8 cellular contexts compared by ENCODE assay signal in the genomic region with DNA sequence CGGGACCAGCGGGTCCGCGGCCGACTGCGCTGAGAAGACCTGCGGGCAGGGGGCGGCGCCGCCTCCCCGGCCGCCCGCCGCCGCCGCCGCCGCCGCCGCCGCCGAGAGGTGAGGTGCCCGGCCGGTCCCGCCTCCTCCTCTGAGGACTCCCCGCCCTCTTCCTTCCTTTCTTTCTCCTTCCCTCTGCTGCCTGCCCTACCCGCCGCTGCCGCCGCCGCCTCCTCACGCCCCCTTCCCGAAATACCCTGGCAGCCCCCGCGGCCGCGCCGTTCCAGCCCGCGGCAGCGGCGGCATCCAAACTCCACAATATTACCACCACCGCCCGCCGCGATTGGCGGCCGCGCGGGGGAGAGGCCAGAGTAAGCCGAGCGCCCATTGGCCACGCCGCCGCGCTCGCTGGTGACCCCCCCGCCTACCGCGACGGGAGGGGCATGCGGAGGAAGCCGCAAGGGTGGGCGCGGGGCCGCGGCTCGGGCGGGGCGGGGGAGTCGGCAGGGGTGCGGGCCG.
DNase-seq lines count a peak whose midpoint lies in the region; ATAC-seq and TF ChIP-seq lines count a peak whose summit lies in the region.

No MANE protein-coding gene starts in this region.

- peaks cover under 1% of the 10 kb centered on the region for H3K9me3 Mint-ChIP-seq in activated naive CD8-positive, alpha-beta T cell treated with anti-CD3 and anti-CD28 coated beads for 36 hours

- peaks cover 15% of the 10 kb centered on the region for H3K79me2 ChIP-seq in parathyroid adenoma

- H3K4me1 ChIP-seq in parathyroid adenoma (peaks cover 5% of the 10 kb centered on the region), thyroid gland (peaks cover 7 to 14% of the 10 kb centered on the region in 2 donors)

- DNase-seq in GM10266 (ENCODE audit: extremely low spot score), result peak; percentile 95
- DNase-seq in HFF-Myc (ENCODE audit: extremely low read depth, low read depth), result peak; percentile 32
- DNase-seq in MV-4-11 (lab: John Stamatoyannopoulos, UW), result peak; percentile 51
- peak; percentile 63 for DNase-seq in SKM-1 (lab: John Stamatoyannopoulos, UW; ENCODE audit: unreplicated experiment)
- DNase-seq in activated naive CD8-positive, alpha-beta T cell treated with anti-CD3 and anti-CD28 coated beads for 36 hours, result peak; percentile 85
- DNase-seq in Right ventricle myocardium superior, result peak; percentile 92
- peak; percentile 90 for DNase-seq in thyroid gland

- H3K4me1 Mint-ChIP-seq in activated naive CD8-positive, alpha-beta T cell treated with anti-CD3 and anti-CD28 coated beads for 36 hours, result peaks cover 35% of the 10 kb centered on the region

- TF ChIP-seq CTCF in GM10266 (IDR thresholded peaks at IDR 0.05; ENCODE audit: control insufficient read depth, insufficient read depth, low read depth, missing control alignments) (no peak), HFF-Myc (IDR thresholded peaks at IDR 0.05; ENCODE audit: low read depth, low read length, missing control alignments) (no peak), parathyroid adenoma (IDR thresholded peaks at IDR 0.05) (no peak), thyroid gland (IDR thresholded peaks at IDR 0.05) (peak in 2 of 6 experiments; percentile 26 to 27)

- H3K4me2 ChIP-seq in parathyroid adenoma (ENCODE audit: low read length), result peak overlapping the region; percentile 77

- ATAC-seq in Right ventricle myocardium superior (ENCODE audit: poor library complexity), result peak; percentile 96

- 0 to 1% methylated on average over 19 to 24 of the region's 73 CpGs for WGBS in thyroid gland, 2 donors

- no peaks in the 10 kb centered on the region for H3K36me3 ChIP-seq in parathyroid adenoma (ENCODE audit: control insufficient read depth, insufficient read depth, low read length)
- no peaks in the 10 kb centered on the region for H3K36me3 ChIP-seq in thyroid gland

- TF ChIP-seq POLR2A in thyroid gland (IDR thresholded peaks at IDR 0.05), result peak in 1 of 2 donors; percentile 86

- peaks cover 16% of the 10 kb centered on the region for H3K36me3 Mint-ChIP-seq in activated naive CD8-positive, alpha-beta T cell treated with anti-CD3 and anti-CD28 coated beads for 36 hours

- H3K4me3 Mint-ChIP-seq in activated naive CD8-positive, alpha-beta T cell treated with anti-CD3 and anti-CD28 coated beads for 36 hours, result peak overlapping the region; percentile 98

- peak overlapping the region; percentile 49 for H3K27ac ChIP-seq in parathyroid adenoma
- peak overlapping the region; percentile 79 to 87 (median 81) for H3K27ac ChIP-seq in thyroid gland

- intact Hi-C loops in Right ventricle myocardium superior (cut with DNase I) (no loop called here), thyroid gland (cut with DNase I) (no loop called here)

- H3K27me3 ChIP-seq in parathyroid adenoma (ENCODE audit: control insufficient read depth, insufficient read depth, low read length) (no peaks in the 10 kb centered on the region), thyroid gland (no peaks in the 10 kb centered on the region)

- H2AFZ ChIP-seq in parathyroid adenoma, result peak overlapping the region; percentile 94

- no peaks in the 10 kb centered on the region for H3K9me3 ChIP-seq in parathyroid adenoma (ENCODE audit: control insufficient read depth, low read length)
- H3K9me3 ChIP-seq in thyroid gland, result no peaks in the 10 kb centered on the region

- no peaks in the 10 kb centered on the region for H3K27me3 Mint-ChIP-seq in activated naive CD8-positive, alpha-beta T cell treated with anti-CD3 and anti-CD28 coated beads for 36 hours

- peak overlapping the region; percentile 80 for H3K4me3 ChIP-seq in HFF-Myc (replicated peaks; ENCODE audit: low read depth, low read length)
- H3K4me3 ChIP-seq in parathyroid adenoma (ENCODE audit: low read depth, low read length), result peak overlapping the region; percentile 74
- H3K4me3 ChIP-seq in thyroid gland (replicated peaks in 1 of 3), result peak overlapping the region; percentile 59 to 92 (median 68)

- H3K9ac ChIP-seq in parathyroid adenoma, result no peak overlapping the region

- peak overlapping the region; percentile 98 for H3K27ac Mint-ChIP-seq in activated naive CD8-positive, alpha-beta T cell treated with anti-CD3 and anti-CD28 coated beads for 36 hours

Comparison
In these comparisons a context has a peak if more than half of its experiments do, and no peak if none do; other contexts are left out.
1. Peak in every context shown above with its lines: DNase-seq, ATAC-seq, H3K4me3 ChIP-seq and H3K27ac ChIP-seq.
2. DNase-seq: peak in every context shown above with its lines; median percentile 95 in GM10266; 92 in Right ventricle myocardium superior; 90 in thyroid gland; 85 in activated naive CD8-positive, alpha-beta T cell treated with anti-CD3 and anti-CD28 coated beads for 36 hours; 63 in SKM-1; 51 in MV-4-11; 32 in HFF-Myc.